In genomic region chr2:76461431-76461830, GRCh38 we compare ENCODE assay signal across 25 cellular contexts.
A peak's percentile ranks its signal among the peaks of the same experiment; 100 is the strongest.
DNase-seq lines count a peak whose midpoint lies in the region; ATAC-seq lines count a peak whose summit lies in the region.
"Had no signal": no experiment of that assay in that cellular context is flagged by ENCODE, and none has a peak within 500 bp of the region (broad histone marks: within the 10 kb centered on the region; RNA-seq: fewer than 3 reads in every experiment).

No MANE protein-coding gene starts in this region.

- DNase-seq in head of caudate nucleus (peak in 22 of 42 donors; percentile 6 to 72 (median 24)), putamen (ENCODE audit: low spot score) (peak; percentile 46), NCI-H1694 (lab: John Stamatoyannopoulos, UW) (no peak)
- DNase-seq: 8988T; ACHN; AML-193; BE2C; C1 segment of cervical spinal cord; Caco-2; Calu3; CD4-positive, alpha-beta memory T cell; CD4-positive, alpha-beta T cell; CD4-positive, CD25-positive, alpha-beta regulatory T cell; CD8-positive, alpha-beta memory T cell; CD8-positive, alpha-beta T cell; COR-L47; DMS 273 treated with DMSO at 0.1 percent for 48 hours; DMS153; DMS53; DMS79; DMS79 treated with DMSO at 0.1 percent for 48 hours; DND-41; EL had no signal

- intact Hi-C loops in head of caudate nucleus (cut with DNase I) = no loop called here

- no peak for ATAC-seq in HG03139 (IDR thresholded peaks at IDR 0.05; ENCODE audit: unreplicated experiment)
- ATAC-seq: A549; CD8-positive, alpha-beta T cell had no signal
